In genomic region chr19:42422576-42423461, GRCh38 we compare ENCODE assay signal across 10 cellular contexts. TPM values are rescaled to one million over a fixed set of nuclear protein-coding genes. Genes with fewer than 3 reads are reported as not detected.
DNase-seq lines count a peak whose midpoint lies in the region; ATAC-seq and TF ChIP-seq lines count a peak whose summit lies in the region.
"Had no signal": no experiment of that assay in that cellular context is flagged by ENCODE, and none has a peak within 500 bp of the region (broad histone marks: within the 10 kb centered on the region; RNA-seq: fewer than 3 reads in every experiment).

No MANE protein-coding gene starts in this region.

- DNase-seq in NCI-H1417 (lab: John Stamatoyannopoulos, UW) (peak; percentile 59 to 88 (median 88)), NCI-H1417 treated with DMSO at 0.1 percent for 48 hours (lab: John Stamatoyannopoulos, UW) (no peak), PC-3 (no peak), heart right ventricle (peak in 1 of 2 donors; percentile 49), NCI-H774 (lab: John Stamatoyannopoulos, UW) (no peak)
- DNase-seq in activated naive CD4-positive, alpha-beta T cell treated with anti-CD3 and anti-CD28 coated beads, Interleukin-2, amount 50 U/mL, for 16 hours: peak; percentile 56

- no peak overlapping the region for H3K27ac ChIP-seq in PC-3 (ENCODE audit: low read length)
- H3K27ac ChIP-seq in heart right ventricle: peak overlapping the region; percentile 73 to 94 (median 92)
- H3K27ac ChIP-seq in rectal smooth muscle tissue (ENCODE audit: low read depth, low read length): peak overlapping the region; percentile 3
- H3K27ac ChIP-seq: C4-2B had no signal

- intact Hi-C loops in PC-3 (cut with micrococcal nuclease) (no loop called here), heart right ventricle (cut with DNase I) (loop anchor here in 1 of 10 donors (5.0 kb wide), 1 partner anchor 141 kb away; no protein-coding TSS in a partner anchor)

- H3K4me3 ChIP-seq in PC-3 (ENCODE audit: low read length): peak overlapping the region; percentile 72
- peak overlapping the region; percentile 39 to 89 (median 75) for H3K4me3 ChIP-seq in heart right ventricle
- H3K4me3 ChIP-seq in rectal smooth muscle tissue (ENCODE audit: low read length): peak overlapping the region; percentile 83

- H3K36me3 ChIP-seq in PC-3 (ENCODE audit: low read depth, low read length) (no peaks in the 10 kb centered on the region), heart right ventricle (peaks cover 0 to 8% (median 0%) of the 10 kb centered on the region in 9 donors), rectal smooth muscle tissue (ENCODE audit: control insufficient read depth, insufficient read depth, low read length) (no peaks in the 10 kb centered on the region)

- no peaks in the 10 kb centered on the region for H4K20me1 ChIP-seq in PC-3 (ENCODE audit: low read length)

- peak overlapping the region; percentile 86 for H3K4me2 ChIP-seq in PC-3 (ENCODE audit: low read length)

- H3K9me2 ChIP-seq in PC-3 (replicated peaks; ENCODE audit: low read length): no peaks in the 10 kb centered on the region

- H3K9me3 ChIP-seq in PC-3 (ENCODE audit: low read length) (no peaks in the 10 kb centered on the region), heart right ventricle (no peaks in the 10 kb centered on the region)

- TF ChIP-seq CTCF in PC-3 (conservative IDR thresholded peaks at IDR 0.05; ENCODE audit: low read depth, low read length) (no peak), heart right ventricle (IDR thresholded peaks at IDR 0.05) (no peak)

- ATAC-seq in HG03025 (IDR thresholded peaks at IDR 0.05; ENCODE audit: low FRiP score, unreplicated experiment): peak; percentile 25
- no peak for ATAC-seq in PC-3
- peak; percentile 19 to 57 (median 42) for ATAC-seq in heart right ventricle

- BruUV-seq in PC-3 (replicated peaks; lab: Mats Ljungman, UMichigan): TSS peak; percentile 24

- peak overlapping the region; percentile 96 for H2AFZ ChIP-seq in PC-3 (ENCODE audit: low read length)

- POLR2A ChIA-PET in PC-3 (lab: Charles Lee; ENCODE audit: unreplicated experiment): interaction anchor here (0.5 kb wide), 1 partner anchor 180 kb away, joined by 4 read pairs; no protein-coding TSS in a partner anchor

- CTCF ChIA-PET in PC-3 (lab: Charles Lee): no interaction called here

- H3K4me1 ChIP-seq in PC-3 (ENCODE audit: insufficient read depth, low read length) (peaks cover 28% of the 10 kb centered on the region), heart right ventricle (peaks cover 3 to 84% (median 59%) of the 10 kb centered on the region in 9 donors), rectal smooth muscle tissue (ENCODE audit: control insufficient read depth, insufficient read depth, low read length) (peaks cover 5% of the 10 kb centered on the region)

- 3 to 4% methylated on average over 43 of the region's 43 CpGs for WGBS in heart right ventricle, 2 donors

- H3K9ac ChIP-seq in PC-3 (ENCODE audit: low read length): peak overlapping the region; percentile 2; the same call in 1 of the 2 replicates
- peak overlapping the region; percentile 57 for H3K9ac ChIP-seq in rectal smooth muscle tissue (ENCODE audit: low read length)

- no peaks in the 10 kb centered on the region for H3F3A ChIP-seq in PC-3 (ENCODE audit: low read length, unreplicated experiment)

- H3K27me3 ChIP-seq in PC-3 (ENCODE audit: low read length) (no peaks in the 10 kb centered on the region), heart right ventricle (peaks cover 0 to 16% (median 0%) of the 10 kb centered on the region in 7 donors), rectal smooth muscle tissue (ENCODE audit: control insufficient read depth, insufficient read depth, low read length) (no peaks in the 10 kb centered on the region)

- no peaks in the 10 kb centered on the region for H3K79me2 ChIP-seq in PC-3 (ENCODE audit: low read length)

RNA-seq across cellular contexts. Expression of gene LIPE, which starts 4.4 kb away (rescaled TPM):
- total RNA-seq in PC-3 (2014; rRNA removed) (2.1 and 3.7 TPM in 2 replicates), heart right ventricle (100 to 1,000 TPM in 1 of 10 donors, 10 to 100 TPM in 9; 39.4 to 109 (median 53.8) TPM)
- polyA plus RNA-seq in heart right ventricle: 10 to 100 TPM; 60.6 to 80.7 TPM

RNA-seq across cellular contexts. Expression of gene CXCL17, which starts 19.9 kb away (rescaled TPM):
- total RNA-seq in PC-3 (2014; rRNA removed) (0.98 TPM in 1 of 2 replicates, not detected in the other), heart right ventricle (not detected)
- polyA plus RNA-seq in heart right ventricle: under 1 TPM in 1 of 2 donors, not detected in 1; 0.03 TPM
- total RNA-seq: renal cortical epithelial cell had no signal

RNA-seq across cellular contexts. Expression of gene CNFN, which starts 32.7 kb away (rescaled TPM):
- 4.1 and 4.5 TPM in 2 replicates for total RNA-seq in PC-3 (2014; rRNA removed)
- total RNA-seq in heart right ventricle: 1 to 10 TPM in 1 of 10 donors, under 1 TPM in 4, not detected in 5; 0.51 to 1.3 (median 0.81) TPM
- polyA plus RNA-seq in heart right ventricle: 1 to 10 TPM; 1.6 to 7.2 TPM
- total RNA-seq: renal cortical epithelial cell had no signal

Comparison
In these comparisons a context has a peak if more than half of its experiments do, and no peak if none do; other contexts are left out.
1. DNase-seq: peak in NCI-H1417 (3 of 3) and activated naive CD4-positive, alpha-beta T cell treated with anti-CD3 and anti-CD28 coated beads, Interleukin-2, amount 50 U/mL, for 16 hours (single experiment); none in NCI-H1417 treated with DMSO at 0.1 percent for 48 hours (single experiment), PC-3 (single experiment) and NCI-H774 (single experiment).
2. Peak in every context shown above with its lines, with median percentiles within 50 percentile points of each other: H3K4me3 ChIP-seq.